Comparison of ENCODE assay signal across 33 cellular contexts in the genomic region with DNA sequence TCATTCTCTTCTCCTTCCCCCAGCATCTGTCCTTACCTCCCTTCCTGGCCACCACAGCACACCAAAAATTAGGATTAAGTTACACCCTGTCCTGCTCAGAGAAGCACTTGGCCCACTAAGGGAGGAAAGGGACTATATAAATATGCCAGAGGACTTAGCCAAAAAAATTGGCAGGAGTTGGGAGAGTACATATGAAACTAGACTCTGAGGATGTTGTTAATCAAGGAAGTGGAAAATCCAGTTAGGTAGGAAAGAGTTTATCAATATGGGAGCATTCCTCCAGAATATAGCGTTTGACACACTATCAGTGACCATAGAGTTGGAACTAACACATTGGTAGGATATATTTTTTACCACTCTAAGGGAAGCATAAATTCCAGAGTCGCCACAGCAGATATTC. TPM values are rescaled to one million over a fixed set of nuclear protein-coding genes. Genes with fewer than 3 reads are reported as not detected.
"Had no signal": no experiment of that assay in that cellular context is flagged by ENCODE, and none has a peak within 500 bp of the region (broad histone marks: within the 10 kb centered on the region; RNA-seq: fewer than 3 reads in every experiment).

No MANE protein-coding gene starts in this region.

- H3K27me3 ChIP-seq: foreskin keratinocyte, gastrocnemius medialis, heart left ventricle had no signal

- H3K27ac Mint-ChIP-seq: activated CD4-positive, alpha-beta memory T cell treated with anti-CD3 and anti-CD28 coated beads, Interleukin-2, amount 10 ng/mL, durations not matched to agents 7 days and 5 days; activated CD4-positive, alpha-beta T cell treated with anti-CD3 and anti-CD28 coated beads, Interleukin-2, amount 10 ng/mL, durations not matched to agents 7 days and 5 days; activated naive CD4-positive, alpha-beta T cell treated with anti-CD3 and anti-CD28 coated beads, Interleukin-2, amount 10 ng/mL, durations not matched to agents 7 days and 5 days; activated naive CD8-positive, alpha-beta T cell; activated T-cell treated with anti-CD3 and anti-CD28 coated beads, Interleukin-2, amount 50 U/mL, for 24 hours; activated T-cell treated with anti-CD3 and anti-CD28 coated beads, Interleukin-2, amount 50 U/mL, for 72 hours; T-helper 17 cell; T-helper 2 cell treated with Interferon-gamma antibody and Interleukin-4, amounts not matched to agents 5 μg/mL and 100 μg/mL, for 36 hours had no signal

- H3K4me3 Mint-ChIP-seq: activated CD4-positive, alpha-beta memory T cell treated with anti-CD3 and anti-CD28 coated beads, Interleukin-2, amount 10 ng/mL, durations not matched to agents 7 days and 5 days; activated CD4-positive, alpha-beta T cell treated with anti-CD3 and anti-CD28 coated beads, Interleukin-2, amount 10 ng/mL, durations not matched to agents 7 days and 5 days; activated naive CD4-positive, alpha-beta T cell treated with anti-CD3 and anti-CD28 coated beads, Interleukin-2, amount 10 ng/mL, durations not matched to agents 7 days and 5 days; activated naive CD8-positive, alpha-beta T cell; activated T-cell treated with anti-CD3 and anti-CD28 coated beads, Interleukin-2, amount 50 U/mL, for 24 hours; activated T-cell treated with anti-CD3 and anti-CD28 coated beads, Interleukin-2, amount 50 U/mL, for 72 hours; T-helper 17 cell; T-helper 2 cell treated with Interferon-gamma antibody and Interleukin-4, amounts not matched to agents 5 μg/mL and 100 μg/mL, for 36 hours had no signal

- H3K36me3 Mint-ChIP-seq: activated naive CD4-positive, alpha-beta T cell treated with anti-CD3 and anti-CD28 coated beads, Interleukin-2, amount 10 ng/mL, durations not matched to agents 7 days and 5 days had no signal

- H3K4me1 ChIP-seq: foreskin keratinocyte, gastrocnemius medialis, heart left ventricle had no signal

- H3K4me3 ChIP-seq: gastrocnemius medialis, heart left ventricle had no signal

- FAIRE-seq: astrocyte, colon, endometrium, endothelial cell of umbilical vein had no signal

- H3K9me3 ChIP-seq: gastrocnemius medialis had no signal

- DNase-seq: activated CD4-positive, alpha-beta memory T cell treated with anti-CD3 and anti-CD28 coated beads, Interleukin-2, amount 10 ng/mL, durations not matched to agents 7 days and 5 days; activated CD4-positive, alpha-beta T cell treated with anti-CD3 and anti-CD28 coated beads for 1 hour; activated CD4-positive, alpha-beta T cell treated with anti-CD3 and anti-CD28 coated beads for 4 hours; activated CD4-positive, alpha-beta T cell treated with anti-CD3 and anti-CD28 coated beads, Interleukin-2, amount 10 ng/mL, durations not matched to agents 7 days and 5 days; activated CD4-positive, alpha-beta T cell treated with anti-CD3 and anti-CD28 coated beads, Interleukin-2, amount 50 U/mL, for 4 hours; activated CD4-positive, CD25-positive, alpha-beta regulatory T cell; activated CD8-positive, alpha-beta memory T cell treated with anti-CD3 and anti-CD28 coated beads, Interleukin-2, amount 50 U/mL, for 48 hours; activated gamma-delta T cell; activated naive CD4-positive, alpha-beta T cell; activated naive CD4-positive, alpha-beta T cell treated with anti-CD3 and anti-CD28 coated beads, Interleukin-2, amount 10 ng/mL, durations not matched to agents 7 days and 5 days; activated T-cell treated with anti-CD3 and anti-CD28 coated beads for 4 hours; activated T-cell treated with anti-CD3 and anti-CD28 coated beads, Interleukin-2, amount 50 U/mL, for 24 hours; activated T-cell treated with anti-CD3 and anti-CD28 coated beads, Interleukin-2, amount 50 U/mL, for 72 hours; amniotic stem cell; anterior cingulate cortex; caudate nucleus; cortex of kidney; dermis blood vessel endothelial cell; effector CD4-positive, alpha-beta T cell; foreskin keratinocyte; gastrocnemius medialis; glutamatergic neuron; heart left ventricle; T-helper 1 cell; T-helper 17 cell; T1000 had no signal

- H3K27me3 Mint-ChIP-seq: activated CD4-positive, alpha-beta memory T cell treated with anti-CD3 and anti-CD28 coated beads, Interleukin-2, amount 10 ng/mL, durations not matched to agents 7 days and 5 days; activated CD4-positive, alpha-beta T cell treated with anti-CD3 and anti-CD28 coated beads, Interleukin-2, amount 10 ng/mL, durations not matched to agents 7 days and 5 days; activated naive CD4-positive, alpha-beta T cell treated with anti-CD3 and anti-CD28 coated beads, Interleukin-2, amount 10 ng/mL, durations not matched to agents 7 days and 5 days had no signal

- ATAC-seq: activated T-cell treated with anti-CD3 and anti-CD28 coated beads, Interleukin-2, amount 50 U/mL, for 72 hours; foreskin keratinocyte; gastrocnemius medialis; heart left ventricle; T-helper 17 cell had no signal

- H3K27ac ChIP-seq: epithelial cell of prostate, foreskin keratinocyte, gastrocnemius medialis, heart left ventricle had no signal

- H3K4me1 Mint-ChIP-seq: activated CD4-positive, alpha-beta memory T cell treated with anti-CD3 and anti-CD28 coated beads, Interleukin-2, amount 10 ng/mL, durations not matched to agents 7 days and 5 days; activated CD4-positive, alpha-beta T cell treated with anti-CD3 and anti-CD28 coated beads, Interleukin-2, amount 10 ng/mL, durations not matched to agents 7 days and 5 days; activated naive CD4-positive, alpha-beta T cell treated with anti-CD3 and anti-CD28 coated beads, Interleukin-2, amount 10 ng/mL, durations not matched to agents 7 days and 5 days; T-helper 17 cell had no signal

- H3K36me3 ChIP-seq: gastrocnemius medialis, heart left ventricle had no signal

RNA-seq across cellular contexts. Expression of a gene that starts 57.3 kb away (rescaled TPM):
- total RNA-seq: endothelial cell of umbilical vein had no signal
